In genomic region chr4:4666693-4667642, GRCh38 we compare ENCODE assay signal across 17 cellular contexts.
A peak's percentile ranks its signal among the peaks of the same experiment; 100 is the strongest.
DNase-seq lines count a peak whose midpoint lies in the region; ATAC-seq, FAIRE-seq and TF ChIP-seq lines count a peak whose summit lies in the region.
"Had no signal": no experiment of that assay in that cellular context is flagged by ENCODE, and none has a peak within 500 bp of the region (broad histone marks: within the 10 kb centered on the region; RNA-seq: fewer than 3 reads in every experiment).

No MANE protein-coding gene starts in this region.

- H4K5ac ChIP-seq in H1 (ENCODE audit: insufficient read length, low read depth, low read length) (peak overlapping the region; percentile 76), mesendoderm (ENCODE audit: low read length) (no peak overlapping the region)

- no peaks in the 10 kb centered on the region for H3K9me3 ChIP-seq in H1 (ENCODE audit: insufficient read depth in 2 of 2, low read depth in 1 of 2, low read length in 1 of 2)
- H3K9me3 ChIP-seq: esophagus squamous epithelium had no signal

- POLR2A ChIA-PET in H1 (lab: Charles Lee; ENCODE audit: partially characterized antibody): interaction anchor here (0.6 to 2.7 kb wide), 15 partner anchors 9 to 1977 kb away, joined by 3 to 11 read pairs (median 4); partner anchors contain the start of gene STX18

- H3K4me1 ChIP-seq in H1 (replicated peaks in 1 of 4; ENCODE audit: control insufficient read depth in 3 of 4, insufficient read depth in 4 of 4, low read length in 3 of 4): peaks cover 14 to 25% (median 19%) of the 10 kb centered on the region in 4 experiments
- peaks cover 8% of the 10 kb centered on the region for H3K4me1 ChIP-seq in mesendoderm (ENCODE audit: control insufficient read depth, low read depth, low read length)
- H3K4me1 ChIP-seq: esophagus squamous epithelium had no signal

- TF ChIP-seq CTCF in HFFc6 (IDR thresholded peaks at IDR 0.05): no peak; the same call in 1 of the 2 replicates
- no peak for TF ChIP-seq CTCF in H1 (IDR thresholded peaks at IDR 0.05; ENCODE audit: control extremely low read depth in 1 of 3, insufficient read depth in 1 of 3, low read depth in 1 of 3, low read length in 3 of 3)

- H2BK15ac ChIP-seq in H1 (ENCODE audit: low read length) (no peak overlapping the region), mesendoderm (replicated peaks; ENCODE audit: low read depth) (no peak overlapping the region)

- H3K36me3 ChIP-seq in H1 (ENCODE audit: control insufficient read depth in 2 of 4, insufficient read depth in 4 of 4, low read length in 3 of 4) (no peaks in the 10 kb centered on the region), mesendoderm (ENCODE audit: control insufficient read depth, insufficient read depth, low read length) (no peaks in the 10 kb centered on the region)
- H3K36me3 ChIP-seq: esophagus squamous epithelium had no signal

- H3K18ac ChIP-seq in H1 (ENCODE audit: extremely low read depth, low read length) (peak overlapping the region; percentile 80), mesendoderm (ENCODE audit: low read length) (peak overlapping the region; percentile 44)

- no peak overlapping the region for H3K4ac ChIP-seq in H1 (replicated peaks; ENCODE audit: insufficient read length, low read depth, low read length)
- peak overlapping the region; percentile 5 for H3K4ac ChIP-seq in mesendoderm (ENCODE audit: low read depth, low read length)

- H3K27ac Mint-ChIP-seq in HFFc6: peak overlapping the region; percentile 81
- H3K27ac Mint-ChIP-seq: activated CD4-positive, alpha-beta T cell treated with anti-CD3 and anti-CD28 coated beads for 36 hours; B cell; naive B cell had no signal

- H3K9ac ChIP-seq in H1 (replicated peaks in 1 of 4; ENCODE audit: extremely low read depth in 1 of 4, low read depth in 3 of 4, low read length in 3 of 4) (peak overlapping the region in 1 of 4 experiments; percentile 20; a peak in 2 of 7 replicates), mesendoderm (ENCODE audit: low read length) (peak overlapping the region; percentile 24)

- H4K8ac ChIP-seq in H1 (ENCODE audit: extremely low read depth, insufficient read depth, low read length) (peak overlapping the region; percentile 1; the same call in 1 of the 2 replicates), mesendoderm (ENCODE audit: low read depth, low read length) (no peak overlapping the region)

- H3K4me2 ChIP-seq in H1 (ENCODE audit: insufficient read depth in 1 of 2, low read depth in 2 of 2, low read length in 2 of 2): peak overlapping the region; percentile 69 to 86
- peak overlapping the region; percentile 16 for H3K4me2 ChIP-seq in mesendoderm (ENCODE audit: low read length)

- no peaks in the 10 kb centered on the region for H4K20me1 ChIP-seq in H1 (replicated peaks in 1 of 2; ENCODE audit: control insufficient read depth in 1 of 2, insufficient read depth in 2 of 2, low read length in 2 of 2)

- H3K36me3 Mint-ChIP-seq in HFFc6 (ENCODE audit: low read depth): no peaks in the 10 kb centered on the region
- H3K36me3 Mint-ChIP-seq: naive B cell had no signal

- no peak for ATAC-seq in HG03460 (IDR thresholded peaks at IDR 0.05; ENCODE audit: unreplicated experiment)
- ATAC-seq: activated CD4-positive, alpha-beta T cell treated with anti-CD3 and anti-CD28 coated beads for 36 hours had no signal

- CTCF ChIA-PET in H1 (lab: Charles Lee; ENCODE audit: partially characterized antibody): interaction anchor here (0.5 to 6.1 kb wide), 8 partner anchors 9 to 181 kb away, joined by 3 to 61 read pairs (median 6); no protein-coding TSS in a partner anchor

- no peak overlapping the region for H3K23ac ChIP-seq in H1 (ENCODE audit: insufficient read length)
- no peak overlapping the region for H3K23ac ChIP-seq in mesendoderm (ENCODE audit: low read length)

- H3K27me3 ChIP-seq in H1 (replicated peaks in 1 of 4; ENCODE audit: control insufficient read depth in 3 of 4, extremely low read depth in 1 of 4, insufficient read depth in 3 of 4, low read length in 3 of 4): no peaks in the 10 kb centered on the region; a peak in 2 of 7 replicates
- no peaks in the 10 kb centered on the region for H3K27me3 ChIP-seq in mesendoderm (ENCODE audit: insufficient read depth, low read length, poor library complexity)
- H3K27me3 ChIP-seq: esophagus squamous epithelium had no signal

- no peak overlapping the region for H4K91ac ChIP-seq in H1 (replicated peaks; ENCODE audit: insufficient read length, low read length)

- 5% methylated on average over 15 of the region's 15 CpGs; no CpG with 5 or more reads in 1 of the 2 experiments for WGBS in H1 (ENCODE audit: extremely low coverage in 1 of 2, insufficient coverage in 1 of 2, insufficient read length in 1 of 2, insufficient replicate concordance in 2 of 2, low coverage in 1 of 2, low lambda C conversion rate in 2 of 2, missing lambda C conversion rate in 1 of 2), 2 experiments
- no CpG with 5 or more reads among the region's 15 CpGs for WGBS in mesendoderm (ENCODE audit: extremely low coverage, insufficient coverage, low lambda C conversion rate)

- H3K27me3 Mint-ChIP-seq in HFFc6 (ENCODE audit: insufficient read depth): peaks cover 2% of the 10 kb centered on the region
- H3K27me3 Mint-ChIP-seq: activated CD4-positive, alpha-beta T cell treated with anti-CD3 and anti-CD28 coated beads for 36 hours; B cell; naive B cell had no signal

- H3K56ac ChIP-seq in H1 (replicated peaks; ENCODE audit: insufficient read length, low read depth, low read length): no peak overlapping the region
- peak overlapping the region; percentile 30 for H3K56ac ChIP-seq in mesendoderm (ENCODE audit: low read length)

- TF ChIP-seq POLR2A in H1 (IDR thresholded peaks at IDR 0.05; ENCODE audit: control extremely low read depth in 1 of 2, low read depth in 2 of 2, low read length in 2 of 2): peak in 1 of 2 experiments; percentile 1; a peak in 1 of 3 replicates

- peak overlapping the region; percentile 63 for H3K4me3 Mint-ChIP-seq in HFFc6
- H3K4me3 Mint-ChIP-seq: activated CD4-positive, alpha-beta T cell treated with anti-CD3 and anti-CD28 coated beads for 36 hours; B cell; naive B cell had no signal

- H3K9me3 Mint-ChIP-seq in HFFc6: no peaks in the 10 kb centered on the region
- H3K9me3 Mint-ChIP-seq: naive B cell had no signal

- peak overlapping the region; percentile 85; the same call in 1 of the 2 replicates for H2BK5ac ChIP-seq in H1 (ENCODE audit: low read depth, low read length)
- peak overlapping the region; percentile 3 for H2BK5ac ChIP-seq in mesendoderm (ENCODE audit: low read length)

- peaks cover 70% of the 10 kb centered on the region for H3K4me1 Mint-ChIP-seq in HFFc6 (ENCODE audit: low read depth)
- H3K4me1 Mint-ChIP-seq: activated CD4-positive, alpha-beta T cell treated with anti-CD3 and anti-CD28 coated beads for 36 hours had no signal

- H3K27ac ChIP-seq in H1 (ENCODE audit: low read depth, low read length) (peak overlapping the region; percentile 73; the same call in 1 of the 2 replicates), mesendoderm (ENCODE audit: low read depth, low read length) (peak overlapping the region; percentile 26)
- H3K27ac ChIP-seq: esophagus squamous epithelium had no signal

- no peak overlapping the region for H3K14ac ChIP-seq in H1 (ENCODE audit: insufficient read length)

- peak overlapping the region; percentile 7 for H2BK120ac ChIP-seq in H1 (replicated peaks; ENCODE audit: low read depth, low read length)
- H2BK120ac ChIP-seq in mesendoderm (ENCODE audit: low read depth, low read length): no peak overlapping the region

- H2AFZ ChIP-seq in H1 (ENCODE audit: low read length): no peak overlapping the region

- H3K23me2 ChIP-seq in H1 (ENCODE audit: low read depth, low read length): peaks cover 4% of the 10 kb centered on the region; the same call in 1 of the 2 replicates

- peak overlapping the region; percentile 83; the same call in 1 of the 2 replicates for H2BK20ac ChIP-seq in H1 (ENCODE audit: low read length)

- TF ChIP-seq RAD21 in H1 (IDR thresholded peaks at IDR 0.05 in 1 of 2, conservative IDR thresholded peaks at IDR 0.05 in 1 of 2; ENCODE audit: low read depth in 2 of 2, low read length in 2 of 2): no peak; a peak in 1 of 4 replicates

- H3K4me3 ChIP-seq in H1 (ENCODE audit: extremely low read depth in 1 of 4, insufficient read depth in 2 of 4, low read depth in 3 of 4, low read length in 4 of 4) (peak overlapping the region; percentile 12 to 52 (median 22); a peak in 7 of 8 replicates), mesendoderm (ENCODE audit: low read length) (no peak overlapping the region)
- H3K4me3 ChIP-seq: esophagus squamous epithelium had no signal

- DNase-seq in AG08395 (ENCODE audit: low spot score) (peak; percentile 79), HFFc6 (peak; percentile 33), H1 (ENCODE audit: low read depth in 1 of 2, low spot score in 2 of 2) (no peak), mesendoderm (peak; percentile 92), NCI-H446 (lab: John Stamatoyannopoulos, UW) (no peak)
- no peak for DNase-seq in NK-92 treated with Interleukin-12 subunit alpha and Interleukin-12 subunit beta, amount 100 ng/mL, for 24 hours (lab: John Stamatoyannopoulos, UW)
- DNase-seq in activated CD4-positive, alpha-beta T cell treated with anti-CD3 and anti-CD28 coated beads, Interleukin-2, amount 50 U/mL, for 48 hours: no peak
- DNase-seq: activated CD4-positive, alpha-beta T cell treated with anti-CD3 and anti-CD28 coated beads for 36 hours; DND-41; esophagus squamous epithelium; Kasumi-1; naive B cell; stimulated activated CD4-positive, alpha-beta T cell treated with anti-CD3 and anti-CD28 coated beads, Interleukin-15, amount 100 ng/mL, for 24 hours; SW 1271 had no signal

- TF ChIP-seq EP300 in H1 (IDR thresholded peaks at IDR 0.05; ENCODE audit: borderline replicate concordance in 1 of 2, low read depth in 2 of 2, low read length in 2 of 2): no peak

- H3K79me1 ChIP-seq in H1 (ENCODE audit: low read depth, low read length) (no peaks in the 10 kb centered on the region), mesendoderm (ENCODE audit: low read length) (no peaks in the 10 kb centered on the region)

- FAIRE-seq in H1 (lab: Jason Lieb, UNC): peak; percentile 70
- FAIRE-seq: keratinocyte had no signal

- H2AK5ac ChIP-seq in H1 (ENCODE audit: low read depth, low read length) (no peak overlapping the region), mesendoderm (ENCODE audit: low read length) (no peak overlapping the region)

- no peaks in the 10 kb centered on the region for H3K79me2 ChIP-seq in H1 (ENCODE audit: control insufficient read depth in 1 of 2, insufficient read depth in 2 of 2, low read length in 2 of 2)
- no peaks in the 10 kb centered on the region for H3K79me2 ChIP-seq in mesendoderm (ENCODE audit: control insufficient read depth, insufficient read depth, low read length)

- peak overlapping the region; percentile 52; the same call in 1 of the 2 replicates for H2BK12ac ChIP-seq in H1 (ENCODE audit: low read depth, low read length)

TF ChIP-seq in H1, 55 proteins besides CTCF, POLR2A, EP300 and RAD21 (continues in another document):
- TF ChIP-seq RNF2 (IDR thresholded peaks at IDR 0.05; ENCODE audit: borderline replicate concordance, low read depth, low read length, missing control alignments, poor library complexity, severe bottlenecking) (no peak), TBP (IDR thresholded peaks at IDR 0.05; ENCODE audit: low read depth, low read length) (no peak), MAX (IDR thresholded peaks at IDR 0.05) (peak; percentile 72; the same call in 1 of the 2 replicates)

Comparison
In these comparisons a context has a peak if more than half of its experiments do, and no peak if none do; other contexts are left out.
1. DNase-seq: peak in AG08395 (single experiment), HFFc6 (single experiment) and mesendoderm (single experiment); none in H1 (0 of 2), NK-92 treated with Interleukin-12 subunit alpha and Interleukin-12 subunit beta, amount 100 ng/mL, for 24 hours (single experiment), activated CD4-positive, alpha-beta T cell treated with anti-CD3 and anti-CD28 coated beads, Interleukin-2, amount 50 U/mL, for 48 hours (0 of 2) and NCI-H446 (0 of 2).